Comparison of ENCODE assay signal across 18 cellular contexts in genomic region chr4:57098415-57098814, GRCh38. TPM values are rescaled to one million over a fixed set of nuclear protein-coding genes. Genes with fewer than 3 reads are reported as not detected.
DNase-seq lines count a peak whose midpoint lies in the region; ATAC-seq, FAIRE-seq and TF ChIP-seq lines count a peak whose summit lies in the region.
"Had no signal": no experiment of that assay in that cellular context is flagged by ENCODE, and none has a peak within 500 bp of the region (broad histone marks: within the 10 kb centered on the region; RNA-seq: fewer than 3 reads in every experiment).

No MANE protein-coding gene starts in this region.

- TF ChIP-seq EP300 in HepG2 (IDR thresholded peaks at IDR 0.05; ENCODE audit: low read depth in 2 of 2, low read length in 2 of 2) = no peak
- TF ChIP-seq EP300 in HepG2 (CRISPR knock-in tag; IDR thresholded peaks at IDR 0.05; ENCODE audit: borderline replicate concordance) = no peak

- no peak for TF ChIP-seq POLR2A in HepG2 (IDR thresholded peaks at IDR 0.05; ENCODE audit: insufficient read depth in 1 of 2, low read depth in 2 of 2, low read length in 2 of 2)
- no peak for TF ChIP-seq POLR2A in right lobe of liver (IDR thresholded peaks at IDR 0.05)
- TF ChIP-seq POLR2A in prostate gland (IDR thresholded peaks at IDR 0.05) = no peak

- H2AFZ ChIP-seq in HepG2 (ENCODE audit: low read length) = no peak overlapping the region
- H2AFZ ChIP-seq in hepatocyte = no peak overlapping the region
- H2AFZ ChIP-seq: parathyroid adenoma had no signal

- no peak for FAIRE-seq in HepG2 (lab: Jason Lieb, UNC)
- FAIRE-seq: A204.1, GM12892 had no signal

- no peaks in the 10 kb centered on the region for H4K20me1 ChIP-seq in HepG2 (ENCODE audit: insufficient read depth, low read length)
- no peaks in the 10 kb centered on the region for H4K20me1 ChIP-seq in hepatocyte (ENCODE audit: insufficient read depth, poor library complexity, severe bottlenecking)

- H3K27me3 ChIP-seq in HepG2 (ENCODE audit: control insufficient read depth in 1 of 2, insufficient read depth in 2 of 2, low read length in 2 of 2) (peaks cover 0 to 1% of the 10 kb centered on the region in 2 experiments; a peak in 1 of 5 replicates), right lobe of liver (no peaks in the 10 kb centered on the region), hepatocyte (no peaks in the 10 kb centered on the region), prostate gland (replicated peaks; ENCODE audit: insufficient read depth) (no peaks in the 10 kb centered on the region)
- H3K27me3 ChIP-seq: adrenal gland, upper lobe of left lung had no signal

- no peaks in the 10 kb centered on the region for H3K9me2 ChIP-seq in hepatocyte (replicated peaks; ENCODE audit: insufficient read depth)

- ATAC-seq in HepG2 (peak; percentile 45), right lobe of liver (no peak)

- no peak for TF ChIP-seq CTCF in HepG2 (CRISPR knock-in tag; IDR thresholded peaks at IDR 0.05)
- no peak for TF ChIP-seq CTCF in right lobe of liver (IDR thresholded peaks at IDR 0.05)
- no peak for TF ChIP-seq CTCF in hepatocyte (IDR thresholded peaks at IDR 0.05; ENCODE audit: poor library complexity)
- no peak for TF ChIP-seq CTCF in prostate gland (IDR thresholded peaks at IDR 0.05)

- intact Hi-C loops in HepG2 (cut with micrococcal nuclease; ENCODE audit: unreplicated experiment) = no loop called here
- intact Hi-C loops in right lobe of liver (cut with DNase I) = no loop called here
- intact Hi-C loops in prostate gland (cut with DNase I) = no loop called here

- H3K79me2 ChIP-seq in HepG2 (ENCODE audit: insufficient read depth, low read length) (no peaks in the 10 kb centered on the region), hepatocyte (no peaks in the 10 kb centered on the region)
- H3K79me2 ChIP-seq: parathyroid adenoma had no signal

- H3K27ac ChIP-seq in HepG2 (ENCODE audit: extremely low read length, insufficient read depth, low read length) (no peak overlapping the region), right lobe of liver (peak overlapping the region in 1 of 3 donors; percentile 29), hepatocyte (peak overlapping the region; percentile 4), prostate gland (peak overlapping the region; percentile 52 to 54)
- H3K27ac ChIP-seq: parathyroid adenoma had no signal

- POLR2A ChIA-PET in HepG2 (lab: Yijun Ruan, JAX) = interaction anchor here (1.4 kb wide), 1 partner anchor 17 kb away, joined by 7 read pairs; no protein-coding TSS in a partner anchor

- DNase-seq in HepG2 (ENCODE audit: low spot score) = no peak
- no peak for DNase-seq in right lobe of liver
- DNase-seq in hepatocyte (ENCODE audit: low spot score) = no peak
- DNase-seq in prostate gland (ENCODE audit: low spot score) = no peak
- DNase-seq in activated CD4-positive, alpha-beta T cell treated with anti-CD3 and anti-CD28 coated beads for 1 hour = no peak
- DNase-seq in islet precursor cell = no peak
- DNase-seq in HK-2 (ENCODE audit: unreplicated experiment) = no peak
- no peak for DNase-seq in hypothalamus (lab: John Stamatoyannopoulos, UW)
- DNase-seq: activated T-cell treated with anti-CD3 and anti-CD28 coated beads, Interleukin-2, amount 50 U/mL, for 48 hours; adrenal gland; mesendoderm; NCI-H2081 treated with DMSO at 0.1 percent for 48 hours; SIG-M5; T-helper 9 cell; upper lobe of left lung had no signal

- H3K36me3 ChIP-seq in HepG2 (replicated peaks in 1 of 2; ENCODE audit: control insufficient read depth in 1 of 2, insufficient read depth in 2 of 2, low read length in 2 of 2) = no peaks in the 10 kb centered on the region
- no peaks in the 10 kb centered on the region for H3K36me3 ChIP-seq in right lobe of liver
- H3K36me3 ChIP-seq in hepatocyte (replicated peaks; ENCODE audit: insufficient read depth, low read depth) = no peaks in the 10 kb centered on the region
- H3K36me3 ChIP-seq in prostate gland = no peaks in the 10 kb centered on the region
- H3K36me3 ChIP-seq: adrenal gland, upper lobe of left lung had no signal

- no peak overlapping the region for H3K9ac ChIP-seq in HepG2 (ENCODE audit: insufficient read depth, low read depth, low read length)
- H3K9ac ChIP-seq: parathyroid adenoma had no signal

- H3K4me2 ChIP-seq in HepG2 (ENCODE audit: low read depth, low read length) = no peak overlapping the region
- no peak overlapping the region for H3K4me2 ChIP-seq in hepatocyte

- H3K9me3 ChIP-seq in HepG2 (ENCODE audit: low read length) = no peaks in the 10 kb centered on the region
- no peaks in the 10 kb centered on the region for H3K9me3 ChIP-seq in right lobe of liver
- no peaks in the 10 kb centered on the region for H3K9me3 ChIP-seq in hepatocyte (ENCODE audit: low read depth)
- H3K9me3 ChIP-seq in prostate gland = no peaks in the 10 kb centered on the region
- H3K9me3 ChIP-seq: adrenal gland, upper lobe of left lung had no signal

- 25% methylated on average over 3 of the region's 5 CpGs for WGBS in HepG2 (ENCODE audit: low lambda C conversion rate)
- WGBS in right lobe of liver (ENCODE audit: insufficient coverage, low coverage, low lambda C conversion rate, missing lambda C conversion rate) = 17% methylated on average over 2 of the region's 5 CpGs
- WGBS in hepatocyte (ENCODE audit: low lambda C conversion rate, missing lambda C conversion rate) = 52% methylated on average over 5 of the region's 5 CpGs
- 28% methylated on average over 5 of the region's 5 CpGs for WGBS in prostate gland

- H3K4me3 ChIP-seq in HepG2 (replicated peaks in 1 of 3; ENCODE audit: insufficient read depth in 1 of 3, low read depth in 2 of 3, low read length in 3 of 3) (no peak overlapping the region), right lobe of liver (no peak overlapping the region), hepatocyte (no peak overlapping the region), prostate gland (no peak overlapping the region)
- H3K4me3 ChIP-seq: adrenal gland, upper lobe of left lung had no signal

- CTCF ChIA-PET in HepG2 (lab: Yijun Ruan, JAX; ENCODE audit: low intra/inter-chr PET ratio, low total read pairs) = no interaction called here

- TF ChIP-seq RAD21 in HepG2 (CRISPR knock-in tag; IDR thresholded peaks at IDR 0.05) = no peak

- BruUV-seq in HepG2 (replicated peaks; lab: Mats Ljungman, UMichigan) = no TSS peak

- in situ Hi-C loops in HepG2 (cut with HindIII; ENCODE audit: extremely low pct_ligation_motif_present, low pct_unique_long_range_greater_than_20kb) = no loop called here

- H3K4me1 ChIP-seq in HepG2 (ENCODE audit: insufficient read depth, low read length) (peaks cover 38% of the 10 kb centered on the region), right lobe of liver (no peaks in the 10 kb centered on the region), hepatocyte (ENCODE audit: insufficient read depth) (peaks cover 32% of the 10 kb centered on the region), prostate gland (replicated peaks) (no peaks in the 10 kb centered on the region)
- H3K4me1 ChIP-seq: parathyroid adenoma had no signal

TF ChIP-seq in HepG2, 621 proteins besides CTCF, POLR2A, EP300 and RAD21 (continues in another document):
- TF ChIP-seq ZNF607 (CRISPR knock-in tag; IDR thresholded peaks at IDR 0.05; ENCODE audit: borderline replicate concordance) (no peak), FOXC1 (CRISPR knock-in tag; IDR thresholded peaks at IDR 0.05; ENCODE audit: borderline replicate concordance) (no peak), ZIK1 (CRISPR knock-in tag; IDR thresholded peaks at IDR 0.05; ENCODE audit: borderline replicate concordance, low read depth) (no peak), MXD3 (CRISPR knock-in tag; IDR thresholded peaks at IDR 0.05) (no peak), NR0B2 (CRISPR knock-in tag; IDR thresholded peaks at IDR 0.05) (no peak), PAWR (CRISPR knock-in tag; IDR thresholded peaks at IDR 0.05; ENCODE audit: borderline replicate concordance) (no peak), AGO1 (IDR thresholded peaks at IDR 0.05; ENCODE audit: low read depth, low read length, poor library complexity, severe bottlenecking) (no peak), CCAR2 (optimal IDR thresholded peaks at IDR 0.05; ENCODE audit: low read depth, low read length) (no peak)

RNA-seq across cellular contexts. Expression of gene IGFBP7, which starts 11.8 kb away (rescaled TPM):
- 0.32 and 1.1 TPM in 2 replicates for total RNA-seq in HepG2 (2016; rRNA removed; fragmentation: Illumina TruSeq; extraction: Trizol)
- 0.30 TPM in 1 of 2 replicates, not detected in the other for total RNA-seq in HepG2 (2016; cell fraction: cytosol; rRNA removed; fragmentation: Illumina TruSeq; extraction: Trizol; ENCODE audit: low read depth)
- 0.46 and 0.52 TPM in 2 replicates for total RNA-seq in HepG2 (2016; cell fraction: insoluble cytoplasmic fraction; rRNA removed; fragmentation: Illumina TruSeq; extraction: Trizol)
- not detected in 2 replicates for total RNA-seq in HepG2 (2016; cell fraction: membrane; rRNA removed; fragmentation: Illumina TruSeq; extraction: Trizol)
- 0.93 and 0.94 TPM in 2 replicates for total RNA-seq in HepG2 (2016; cell fraction: nucleus; rRNA removed; fragmentation: Illumina TruSeq; extraction: Trizol)
- 1.3 and 1.6 TPM in 2 replicates for polyA plus RNA-seq in HepG2 (2011; rRNA removed)
- polyA plus RNA-seq in HepG2 (2011; cell fraction: cytosol; rRNA removed) = 0.96 and 1.2 TPM in 2 replicates
- 0.83 and 1.3 TPM in 2 replicates for polyA plus RNA-seq in HepG2 (2011; cell fraction: nucleus; rRNA removed)
- polyA plus RNA-seq in HepG2 (2012) = 0.36 and 0.42 TPM in 2 replicates
- 0.14 and 0.24 TPM in 2 replicates for polyA plus RNA-seq in HepG2 (2016; cell fraction: cytosol; fragmentation: Illumina TruSeq; extraction: Trizol; ENCODE audit: low read depth)
- polyA plus RNA-seq in HepG2 (2016; cell fraction: insoluble cytoplasmic fraction; fragmentation: Illumina TruSeq; extraction: Trizol; ENCODE audit: low read depth) = 0.52 and 0.59 TPM in 2 replicates
- 0.27 and 0.38 TPM in 2 replicates for polyA plus RNA-seq in HepG2 (2016; cell fraction: membrane; fragmentation: Illumina TruSeq; extraction: Trizol; ENCODE audit: low read depth)
- polyA plus RNA-seq in HepG2 (2016; cell fraction: nucleus; fragmentation: Illumina TruSeq; extraction: Trizol; ENCODE audit: insufficient read depth, low read depth) = 1.6 and 1.9 TPM in 2 replicates
- polyA minus RNA-seq in HepG2 (2011; rRNA and poly(A)+ RNA removed; ENCODE audit: low replicate concordance) = 0.62 and 1.8 TPM in 2 replicates
- 0.53 and 1.3 TPM in 2 replicates for polyA minus RNA-seq in HepG2 (2011; cell fraction: cytosol; rRNA and poly(A)+ RNA removed)
- not detected in 2 replicates for polyA minus RNA-seq in HepG2 (2011; cell fraction: nucleus; rRNA and poly(A)+ RNA removed)
- total RNA-seq in right lobe of liver = 100 to 1,000 TPM in 5 of 6 experiments, 10 to 100 TPM in 1; 46.2 to 347 (median 163) TPM
- 73.4 and 74.0 TPM in 2 replicates for total RNA-seq in hepatocyte
- 122 and 129 TPM in 2 replicates for polyA plus RNA-seq in hepatocyte
- total RNA-seq in prostate gland = 1,000 to 10,000 TPM in 1 of 2 donors, 100 to 1,000 TPM in 1; 322 to 1,366 TPM

Comparison
In these comparisons a context has a peak if more than half of its experiments do, and no peak if none do; other contexts are left out.
1. RNA of gene IGFBP7, which starts 11.8 kb away (total RNA-seq): 322 to 1,366 TPM in prostate gland, 46.2 to 347 TPM in right lobe of liver and 73.4 to 74.0 TPM in hepatocyte; 0.30 to 1.1 TPM in HepG2; every median in the first group is over 10 times any median in the second.